Comparison of ENCODE assay signal across 18 cellular contexts in genomic region chr22:40517631-40518030, GRCh38.
DNase-seq lines count a peak whose midpoint lies in the region; ATAC-seq and TF ChIP-seq lines count a peak whose summit lies in the region.
"Had no signal": no experiment of that assay in that cellular context is flagged by ENCODE, and none has a peak within 500 bp of the region (broad histone marks: within the 10 kb centered on the region; RNA-seq: fewer than 3 reads in every experiment).

No MANE protein-coding gene starts in this region.

- no peak for DNase-seq in activated T-cell treated with anti-CD3 and anti-CD28 coated beads, Interleukin-2, amount 50 U/mL, for 72 hours
- no peak for DNase-seq in activated T-cell treated with anti-CD3 and anti-CD28 coated beads, Interleukin-2, amount 50 U/mL, for 24 hours
- DNase-seq in CD4-positive, alpha-beta memory T cell, result no peak
- no peak for DNase-seq in T-helper 17 cell
- peak; percentile 30 for DNase-seq in iPS-NIHi11 (ENCODE audit: low spot score)
- DNase-seq in lower leg skin (ENCODE audit: low spot score in 2 of 2), result no peak
- DNase-seq: CD8-positive, alpha-beta T cell; DMS79 treated with DMSO at 0.1 percent for 48 hours; H9; NCI-H1092 treated with DMSO at 0.1 percent for 48 hours; NCI-H146; NCI-H2029 treated with DMSO at 0.1 percent for 48 hours; NCI-H2171 treated with DMSO at 0.1 percent for 48 hours; NCI-H526 treated with DMSO at 0.1 percent for 48 hours; Peyer's patch had no signal

- 77 to 80% methylated on average over 3 of the region's 3 CpGs for WGBS in lower leg skin, 2 donors

- no peak overlapping the region for H3K4me3 ChIP-seq in CD4-positive, alpha-beta memory T cell (ENCODE audit: low read length in 2 of 2)
- H3K4me3 ChIP-seq in lower leg skin (ENCODE audit: low read depth, poor library complexity, severe bottlenecking), result no peak overlapping the region
- H3K4me3 ChIP-seq: K562, Peyer's patch had no signal

- H3K9me3 Mint-ChIP-seq in activated T-cell treated with anti-CD3 and anti-CD28 coated beads, Interleukin-2, amount 50 U/mL, for 72 hours, result no peaks in the 10 kb centered on the region
- no peaks in the 10 kb centered on the region for H3K9me3 Mint-ChIP-seq in activated T-cell treated with anti-CD3 and anti-CD28 coated beads, Interleukin-2, amount 50 U/mL, for 24 hours
- no peaks in the 10 kb centered on the region for H3K9me3 Mint-ChIP-seq in CD4-positive, alpha-beta memory T cell
- H3K9me3 Mint-ChIP-seq: CD8-positive, alpha-beta T cell had no signal

- no peak for ATAC-seq in activated T-cell treated with anti-CD3 and anti-CD28 coated beads, Interleukin-2, amount 50 U/mL, for 72 hours (replicated peaks in 1 of 2)
- no peak for ATAC-seq in T-helper 17 cell
- ATAC-seq in GM19035 (IDR thresholded peaks at IDR 0.05; ENCODE audit: unreplicated experiment), result no peak
- ATAC-seq: CD8-positive, alpha-beta T cell; K562; Right ventricle myocardium inferior had no signal

- no peak for TF ChIP-seq POLR2A in lower leg skin (IDR thresholded peaks at IDR 0.05)

- peaks cover 0 to 5% of the 10 kb centered on the region in 2 donors for H3K36me3 Mint-ChIP-seq in activated T-cell treated with anti-CD3 and anti-CD28 coated beads, Interleukin-2, amount 50 U/mL, for 72 hours (ENCODE audit: insufficient read depth in 2 of 2)
- H3K36me3 Mint-ChIP-seq in activated T-cell treated with anti-CD3 and anti-CD28 coated beads, Interleukin-2, amount 50 U/mL, for 24 hours (ENCODE audit: low read depth), result peaks cover 31% of the 10 kb centered on the region
- peaks cover 0 to 15% of the 10 kb centered on the region in 2 donors for H3K36me3 Mint-ChIP-seq in CD4-positive, alpha-beta memory T cell
- H3K36me3 Mint-ChIP-seq in T-helper 17 cell (ENCODE audit: low read depth), result no peaks in the 10 kb centered on the region

- POLR2A ChIA-PET in CD4-positive, alpha-beta memory T cell (lab: Charles Lee; ENCODE audit: partially characterized antibody), result interaction anchor here (3.8 kb wide), 1 partner anchor 14 kb away, joined by 40 read pairs; no protein-coding TSS in a partner anchor

- H3K27me3 Mint-ChIP-seq in activated T-cell treated with anti-CD3 and anti-CD28 coated beads, Interleukin-2, amount 50 U/mL, for 72 hours (ENCODE audit: low read depth), result no peaks in the 10 kb centered on the region
- no peaks in the 10 kb centered on the region for H3K27me3 Mint-ChIP-seq in activated T-cell treated with anti-CD3 and anti-CD28 coated beads, Interleukin-2, amount 50 U/mL, for 24 hours
- H3K27me3 Mint-ChIP-seq in CD4-positive, alpha-beta memory T cell, result no peaks in the 10 kb centered on the region
- H3K27me3 Mint-ChIP-seq in T-helper 17 cell, result no peaks in the 10 kb centered on the region

- peaks cover 42% of the 10 kb centered on the region for H3K4me1 Mint-ChIP-seq in activated T-cell treated with anti-CD3 and anti-CD28 coated beads, Interleukin-2, amount 50 U/mL, for 72 hours (ENCODE audit: low read depth)
- peaks cover 38% of the 10 kb centered on the region for H3K4me1 Mint-ChIP-seq in activated T-cell treated with anti-CD3 and anti-CD28 coated beads, Interleukin-2, amount 50 U/mL, for 24 hours (ENCODE audit: low read depth)
- peaks cover 21 to 38% (median 27%) of the 10 kb centered on the region in 4 donors for H3K4me1 Mint-ChIP-seq in CD4-positive, alpha-beta memory T cell
- peaks cover 21% of the 10 kb centered on the region for H3K4me1 Mint-ChIP-seq in T-helper 17 cell

- H3K36me3 ChIP-seq in CD4-positive, alpha-beta memory T cell (ENCODE audit: insufficient read depth, low read length), result no peaks in the 10 kb centered on the region
- H3K36me3 ChIP-seq: Peyer's patch had no signal

- no peak for TF ChIP-seq CTCF in lower leg skin (IDR thresholded peaks at IDR 0.05)

- H3K4me1 ChIP-seq in CD4-positive, alpha-beta memory T cell (ENCODE audit: insufficient read depth, low read length), result peaks cover 28% of the 10 kb centered on the region

- H3K27ac Mint-ChIP-seq in activated T-cell treated with anti-CD3 and anti-CD28 coated beads, Interleukin-2, amount 50 U/mL, for 72 hours, result peak overlapping the region; percentile 31
- no peak overlapping the region for H3K27ac Mint-ChIP-seq in activated T-cell treated with anti-CD3 and anti-CD28 coated beads, Interleukin-2, amount 50 U/mL, for 24 hours
- H3K27ac Mint-ChIP-seq in CD4-positive, alpha-beta memory T cell, result peak overlapping the region in 4 of 7 donors; percentile 35 to 94 (median 42)
- peak overlapping the region; percentile 57 for H3K27ac Mint-ChIP-seq in T-helper 17 cell

- H3K4me3 Mint-ChIP-seq in activated T-cell treated with anti-CD3 and anti-CD28 coated beads, Interleukin-2, amount 50 U/mL, for 72 hours, result no peak overlapping the region
- no peak overlapping the region for H3K4me3 Mint-ChIP-seq in activated T-cell treated with anti-CD3 and anti-CD28 coated beads, Interleukin-2, amount 50 U/mL, for 24 hours
- H3K4me3 Mint-ChIP-seq in CD4-positive, alpha-beta memory T cell, result peak overlapping the region in 2 of 8 donors; percentile 78 to 85
- no peak overlapping the region for H3K4me3 Mint-ChIP-seq in T-helper 17 cell

- no peaks in the 10 kb centered on the region for H3K27me3 ChIP-seq in CD4-positive, alpha-beta memory T cell (ENCODE audit: insufficient read depth, low read length)
- H3K27me3 ChIP-seq: Peyer's patch had no signal

- CTCF ChIA-PET in CD4-positive, alpha-beta memory T cell (lab: Charles Lee; ENCODE audit: partially characterized antibody), result interaction anchor here (0.8 to 11.0 kb wide), 3 partner anchors 8 to 128 kb away, joined by 3 to 172 read pairs (median 11); no protein-coding TSS in a partner anchor

- no peak overlapping the region for H3K27ac ChIP-seq in CD4-positive, alpha-beta memory T cell (ENCODE audit: low read depth, low read length)
- H3K27ac ChIP-seq: Peyer's patch had no signal

- intact Hi-C loops in CD4-positive, alpha-beta memory T cell (cut with micrococcal nuclease), result no loop called here
- intact Hi-C loops in lower leg skin (cut with DNase I; ENCODE audit: low total_unique reads), result no loop called here

- H3K9me3 ChIP-seq in CD4-positive, alpha-beta memory T cell (ENCODE audit: control insufficient read depth in 1 of 2, low read length in 2 of 2), result no peaks in the 10 kb centered on the region
- H3K9me3 ChIP-seq in T-helper 17 cell (ENCODE audit: control insufficient read depth, low read length, poor library complexity, severe bottlenecking), result no peaks in the 10 kb centered on the region
- H3K9me3 ChIP-seq: Peyer's patch had no signal
